In the genomic region with DNA sequence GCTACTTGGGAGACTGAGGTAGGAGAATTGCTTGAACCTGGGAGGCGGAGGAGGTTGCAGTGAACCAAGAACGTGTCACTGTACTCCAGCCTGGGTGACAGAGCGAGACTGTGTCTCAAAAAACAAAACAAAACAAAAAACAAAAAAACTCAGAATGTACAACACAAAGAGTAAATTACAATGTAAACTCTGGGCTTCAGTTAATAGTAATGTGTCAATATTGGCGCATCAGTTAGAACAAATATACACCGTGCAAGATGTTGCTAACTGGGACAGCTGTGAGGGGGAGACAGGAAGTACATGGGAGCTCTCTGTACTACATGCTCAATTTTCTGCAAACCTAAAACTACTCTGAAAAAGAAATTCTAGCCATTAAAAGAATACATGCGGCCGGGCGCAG, we compare ENCODE assay signal across 15 cellular contexts. TPM values are rescaled to one million over a fixed set of nuclear protein-coding genes. Genes with fewer than 3 reads are reported as not detected.
DNase-seq lines count a peak whose midpoint lies in the region; ATAC-seq and TF ChIP-seq lines count a peak whose summit lies in the region.
"Had no signal": no experiment of that assay in that cellular context is flagged by ENCODE, and none has a peak within 500 bp of the region (broad histone marks: within the 10 kb centered on the region; RNA-seq: fewer than 3 reads in every experiment).

No MANE protein-coding gene starts in this region.

- no peaks in the 10 kb centered on the region for H3K27me3 Mint-ChIP-seq in T-helper 17 cell
- H3K27me3 Mint-ChIP-seq: CD4-positive, alpha-beta T cell had no signal

- TF ChIP-seq CTCF in BE2C (IDR thresholded peaks at IDR 0.05; ENCODE audit: low read depth, low read length), result no peak

- H3K9me3 ChIP-seq in T-helper 17 cell (ENCODE audit: control insufficient read depth, low read length, poor library complexity, severe bottlenecking) (peaks cover 3% of the 10 kb centered on the region), BE2C (no peaks in the 10 kb centered on the region; the same call in 1 of the 2 replicates)

- no peaks in the 10 kb centered on the region for H3K4me1 ChIP-seq in BE2C
- H3K4me1 ChIP-seq: HAP-1 had no signal

- H3K36me3 Mint-ChIP-seq in T-helper 17 cell (ENCODE audit: low read depth), result no peaks in the 10 kb centered on the region

- H3K4me1 Mint-ChIP-seq in T-helper 17 cell, result peaks cover 5% of the 10 kb centered on the region

- no peak overlapping the region for H3K4me3 ChIP-seq in BE2C (ENCODE audit: low read depth, low read length)
- H3K4me3 ChIP-seq: GM12878, GM23248, HAP-1 had no signal

- ATAC-seq in T-helper 17 cell (no peak), GM21423 (IDR thresholded peaks at IDR 0.05; ENCODE audit: unreplicated experiment) (no peak)
- ATAC-seq: GM12878 had no signal

- no peaks in the 10 kb centered on the region for H3K36me3 ChIP-seq in BE2C
- H3K36me3 ChIP-seq: HAP-1 had no signal

- no peak overlapping the region for H3K4me3 Mint-ChIP-seq in T-helper 17 cell
- H3K4me3 Mint-ChIP-seq: CD4-positive, alpha-beta T cell had no signal

- DNase-seq in COR-L47 (lab: John Stamatoyannopoulos, UW), result peak; percentile 32
- peak; percentile 76 for DNase-seq in DMS53 (lab: John Stamatoyannopoulos, UW)
- DNase-seq in NCI-H69 (lab: John Stamatoyannopoulos, UW), result peak; percentile 62
- no peak for DNase-seq in T-helper 17 cell
- DNase-seq in BE2C, result no peak
- DNase-seq: ACHN; CD4-positive, alpha-beta T cell; DMS153; DND-41; EL; GM23248 had no signal

- peak overlapping the region; percentile 51 for H3K27ac Mint-ChIP-seq in T-helper 17 cell
- H3K27ac Mint-ChIP-seq: CD4-positive, alpha-beta T cell had no signal

- H3K27me3 ChIP-seq in BE2C, result peaks cover 8% of the 10 kb centered on the region

RNA-seq across cellular contexts. Expression of a gene that starts 23.5 kb away (rescaled TPM):
- not detected for total RNA-seq in T-helper 17 cell
- 0.17 TPM for polyA plus RNA-seq in BE2C (2012; ENCODE audit: insufficient read depth, insufficient read length, low read depth)
- total RNA-seq: CD4-positive, alpha-beta T cell; GM23248; H4 had no signal
- polyA plus RNA-seq: GM23248 had no signal

Comparison
In these comparisons a context has a peak if more than half of its experiments do, and no peak if none do; other contexts are left out.
1. DNase-seq: peak in COR-L47 (single experiment), DMS53 (single experiment) and NCI-H69 (single experiment); none in T-helper 17 cell (0 of 3) and BE2C (single experiment).